Comparison of ENCODE assay signal across 19 cellular contexts in the genomic region with DNA sequence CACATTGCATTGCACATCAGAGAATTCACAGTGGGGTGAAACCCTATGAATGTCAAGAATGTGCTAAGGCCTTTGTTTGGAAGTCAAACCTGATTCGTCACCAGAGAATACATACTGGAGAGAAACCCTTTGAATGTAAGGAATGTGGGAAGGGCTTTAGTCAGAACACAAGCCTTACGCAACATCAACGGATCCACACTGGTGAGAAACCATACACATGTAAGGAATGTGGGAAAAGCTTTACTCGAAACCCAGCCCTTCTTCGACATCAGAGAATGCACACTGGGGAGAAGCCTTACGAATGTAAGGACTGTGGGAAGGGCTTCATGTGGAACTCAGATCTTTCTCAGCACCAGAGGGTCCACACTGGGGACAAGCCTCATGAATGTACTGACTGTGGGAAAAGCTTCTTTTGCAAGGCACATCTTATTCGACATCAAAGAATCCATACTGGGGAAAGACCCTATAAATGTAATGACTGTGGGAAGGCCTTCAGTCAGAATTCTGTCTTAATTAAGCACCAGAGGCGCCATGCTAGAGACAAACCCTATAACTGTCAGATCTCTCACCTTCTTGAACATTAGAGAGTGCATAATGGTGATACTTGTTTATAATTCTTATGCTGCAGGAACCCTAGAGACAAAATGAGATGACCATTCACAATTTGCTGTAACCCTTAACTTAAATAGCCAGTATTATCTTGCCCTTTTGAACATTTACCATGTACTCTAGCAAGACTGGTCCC. TPM values are rescaled to one million over a fixed set of nuclear protein-coding genes. Genes with fewer than 3 reads are reported as not detected.
DNase-seq lines count a peak whose midpoint lies in the region; ATAC-seq, FAIRE-seq and TF ChIP-seq lines count a peak whose summit lies in the region.
"Had no signal": no experiment of that assay in that cellular context is flagged by ENCODE, and none has a peak within 500 bp of the region (broad histone marks: within the 10 kb centered on the region; RNA-seq: fewer than 3 reads in every experiment).

No MANE protein-coding gene starts in this region.

- H3K4me3 ChIP-seq in HUES64 (ENCODE audit: low read length), result no peak overlapping the region
- H3K4me3 ChIP-seq in K562, result no peak overlapping the region
- peak overlapping the region; percentile 19 to 50 for H3K4me3 ChIP-seq in muscle layer of duodenum (ENCODE audit: low read depth in 1 of 2, low read length in 2 of 2)
- no peak overlapping the region for H3K4me3 ChIP-seq in uterus

- no peak overlapping the region for H3K9ac ChIP-seq in HUES64 (ENCODE audit: low read depth, low read length)
- no peak overlapping the region for H3K9ac ChIP-seq in K562 (ENCODE audit: insufficient read depth in 1 of 2, low read depth in 2 of 2, low read length in 2 of 2)

- H3K27me3 Mint-ChIP-seq in T-helper 17 cell, result peaks cover 3% of the 10 kb centered on the region

- ATAC-seq in K562 (no peak), T-helper 17 cell (no peak), GM21723 (IDR thresholded peaks at IDR 0.05; ENCODE audit: unreplicated experiment) (no peak)

- 94% methylated on average over 7 of the region's 8 CpGs for WGBS in HUES64
- WGBS in K562 (ENCODE audit: insufficient coverage, low coverage, missing lambda C conversion rate), result 3% methylated on average over 8 of the region's 8 CpGs

- no peak overlapping the region for H3K4me3 Mint-ChIP-seq in T-helper 17 cell

- in situ Hi-C loops in K562 (cut with MboI), result no loop called here

- no peaks in the 10 kb centered on the region for H3K4me1 Mint-ChIP-seq in T-helper 17 cell

- no peaks in the 10 kb centered on the region; the same call in 1 of the 2 replicates for H3K36me3 ChIP-seq in HUES64 (ENCODE audit: insufficient read depth, low read length)
- H3K36me3 ChIP-seq in K562 (ENCODE audit: control insufficient read depth, insufficient read depth, low read length), result no peaks in the 10 kb centered on the region
- H3K36me3 ChIP-seq in muscle layer of duodenum (ENCODE audit: control insufficient read depth in 1 of 2, insufficient read depth in 2 of 2, low read length in 2 of 2), result peaks cover 36 to 61% of the 10 kb centered on the region in 2 donors
- H3K36me3 ChIP-seq in uterus, result no peaks in the 10 kb centered on the region

- H3K4me2 ChIP-seq in K562 (ENCODE audit: insufficient read depth, low read length), result no peak overlapping the region

- H3K9me3 ChIP-seq in HUES64 (ENCODE audit: insufficient read depth, low read depth, low read length), result peaks cover 70% of the 10 kb centered on the region
- peaks cover 9% of the 10 kb centered on the region for H3K9me3 ChIP-seq in K562 (replicated peaks; ENCODE audit: control insufficient read depth, insufficient read depth, low read depth, low read length)
- peaks cover 46 to 72% of the 10 kb centered on the region in 2 donors for H3K9me3 ChIP-seq in muscle layer of duodenum (ENCODE audit: control insufficient read depth in 1 of 2, low read length in 2 of 2)
- peaks cover 0 to 67% of the 10 kb centered on the region in 2 donors for H3K9me3 ChIP-seq in uterus
- peaks cover 4% of the 10 kb centered on the region for H3K9me3 ChIP-seq in T-helper 17 cell (ENCODE audit: control insufficient read depth, low read length, poor library complexity, severe bottlenecking)

- no TSS peak for BruUV-seq in K562 (replicated peaks; lab: Mats Ljungman, UMichigan)

- H4K20me1 ChIP-seq in K562 (replicated peaks; ENCODE audit: control insufficient read depth, insufficient read depth, low read length), result no peaks in the 10 kb centered on the region

- no peaks in the 10 kb centered on the region for H3K9me1 ChIP-seq in K562 (ENCODE audit: control insufficient read depth, insufficient read depth, low read length)

- peak; percentile 8 for DNase-seq in EL
- no peak for DNase-seq in K562 (ENCODE audit: extremely low read depth in 1 of 4, low spot score in 3 of 4)
- DNase-seq in uterus, result no peak
- DNase-seq in T-helper 17 cell, result no peak
- DNase-seq in NCI-H774 (lab: John Stamatoyannopoulos, UW), result no peak
- DNase-seq: GDM1, KBM-7, NCI-H1048, NCI-H146, NCI-H2227 treated with DMSO at 0.1 percent for 48 hours, NCI-H524 treated with DMSO at 0.1 percent for 48 hours had no signal

- no peak for TF ChIP-seq EP300 in K562 (IDR thresholded peaks at IDR 0.05; ENCODE audit: low read length)

- no peaks in the 10 kb centered on the region for H3K36me3 Mint-ChIP-seq in T-helper 17 cell (ENCODE audit: low read depth)

- CTCF ChIA-PET in K562 (lab: Yijun Ruan, JAX; ENCODE audit: low intra/inter-chr PET ratio), result no interaction called here

- POLR2A ChIA-PET in K562 (lab: Yijun Ruan, JAX), result no interaction called here

- TF ChIP-seq POLR2A in K562 (conservative IDR thresholded peaks at IDR 0.05), result no peak
- no peak for TF ChIP-seq POLR2A in uterus (IDR thresholded peaks at IDR 0.05)

- H3K79me2 ChIP-seq in K562 (ENCODE audit: control insufficient read depth, insufficient read depth, low read length), result no peaks in the 10 kb centered on the region

- no peaks in the 10 kb centered on the region for H3K4me1 ChIP-seq in HUES64 (ENCODE audit: insufficient read depth, low read length)
- H3K4me1 ChIP-seq in K562 (replicated peaks in 1 of 2; ENCODE audit: control insufficient read depth in 2 of 2, insufficient read depth in 2 of 2, low read length in 2 of 2), result peaks cover 0 to 1% of the 10 kb centered on the region in 2 experiments; a peak in 1 of 5 replicates
- H3K4me1 ChIP-seq in muscle layer of duodenum (ENCODE audit: control insufficient read depth in 1 of 2, insufficient read depth in 2 of 2, low read length in 2 of 2), result no peaks in the 10 kb centered on the region
- H3K4me1 ChIP-seq in uterus, result no peaks in the 10 kb centered on the region
- H3K4me1 ChIP-seq: Caco-2 had no signal

- no peak overlapping the region for H3K27ac Mint-ChIP-seq in T-helper 17 cell

- H2AFZ ChIP-seq in K562 (ENCODE audit: low read depth, low read length), result no peak overlapping the region

- no peak for TF ChIP-seq CTCF in K562 (IDR thresholded peaks at IDR 0.05 in 2 of 3, conservative IDR thresholded peaks at IDR 0.05 in 1 of 3; ENCODE audit: insufficient read depth in 2 of 3, low read depth in 1 of 3, low read length in 3 of 3)
- no peak for TF ChIP-seq CTCF in uterus (IDR thresholded peaks at IDR 0.05)

- intact Hi-C loops in K562 (cut with micrococcal nuclease) (no loop called here), uterus (cut with DNase I; ENCODE audit: low total_unique reads) (no loop called here)

- TF ChIP-seq RAD21 in K562 (CRISPR knock-in tag; conservative IDR thresholded peaks at IDR 0.05 in 1 of 2, IDR thresholded peaks at IDR 0.05 in 1 of 2), result no peak

- H3K27me3 ChIP-seq in HUES64 (ENCODE audit: insufficient read depth, low read length), result no peaks in the 10 kb centered on the region
- peaks cover 0 to 5% of the 10 kb centered on the region in 2 experiments; a peak in 2 of 5 replicates for H3K27me3 ChIP-seq in K562 (ENCODE audit: control insufficient read depth in 2 of 2, insufficient read depth in 2 of 2, low read length in 2 of 2)
- H3K27me3 ChIP-seq in muscle layer of duodenum (ENCODE audit: low read depth, low read length), result no peaks in the 10 kb centered on the region
- no peaks in the 10 kb centered on the region for H3K27me3 ChIP-seq in uterus

- peak overlapping the region; percentile 24; the same call in 1 of the 2 replicates for H3K27ac ChIP-seq in HUES64 (ENCODE audit: low read depth, low read length)
- H3K27ac ChIP-seq in K562 (ENCODE audit: extremely low read depth, low read depth, low read length), result no peak overlapping the region
- no peak overlapping the region for H3K27ac ChIP-seq in muscle layer of duodenum (ENCODE audit: low read length)
- H3K27ac ChIP-seq in uterus, result no peak overlapping the region
- H3K27ac ChIP-seq: C4-2B had no signal

- FAIRE-seq in K562 (lab: Jason Lieb, UNC), result no peak
- FAIRE-seq: A204.1 had no signal

RNA-seq across cellular contexts. Expression of gene ZNF662, which starts 9.0 kb away (rescaled TPM):
- not detected for polyA plus RNA-seq in HUES64 (2013, experiment 1 of 2)
- polyA plus RNA-seq in HUES64 (2013, experiment 2 of 2), result 0.13 TPM
- total RNA-seq in K562 (2011; cell fraction: chromatin; rRNA removed; ENCODE audit: low replicate concordance), result 0.32 and 0.67 TPM in 2 replicates
- 0.17 and 0.39 TPM in 2 replicates for total RNA-seq in K562 (2011; cell fraction: nucleolus; rRNA removed)
- total RNA-seq in K562 (2011; cell fraction: nucleoplasm; rRNA removed), result 0.29 and 0.31 TPM in 2 replicates
- total RNA-seq in K562 (2014; rRNA removed), result 0.20 and 0.27 TPM in 2 replicates
- 0.18 and 0.32 TPM in 2 replicates for total RNA-seq in K562 (2014; rRNA removed; fragmentation: Illumina TruSeq; extraction: Trizol)
- 0.33 and 0.49 TPM in 2 replicates for total RNA-seq in K562 (2015; rRNA removed; fragmentation: Illumina TruSeq; extraction: Trizol)
- 0.55 and 0.63 TPM in 2 replicates for total RNA-seq in K562 (2021)
- polyA plus RNA-seq in K562 (2011; rRNA removed), result 0.13 and 0.30 TPM in 2 replicates
- 0.10 and 0.15 TPM in 2 replicates for polyA plus RNA-seq in K562 (2011; cell fraction: cytosol; rRNA removed)
- polyA plus RNA-seq in K562 (2011; cell fraction: nucleus; rRNA removed), result 0.55 and 0.61 TPM in 2 replicates
- 0.64 and 1.8 TPM in 2 replicates for polyA plus RNA-seq in K562 (2012)
- 0.21 and 0.37 TPM in 2 replicates for polyA plus RNA-seq in K562 (2014; fragmentation: Illumina TruSeq; extraction: Trizol)
- under 1 TPM; 0.07 to 0.22 TPM for polyA plus RNA-seq in K562 (2014; fragmentation: Nextera tagmentation; extraction: Ambion mirVana)
- 0.03 and 0.28 TPM in 2 replicates for polyA plus RNA-seq in K562 (2014; rRNA removed)
- 0.14 and 0.39 TPM in 2 replicates for polyA minus RNA-seq in K562 (2011; rRNA and poly(A)+ RNA removed)
- polyA minus RNA-seq in K562 (2011; cell fraction: cytosol; rRNA and poly(A)+ RNA removed), result not detected in 2 replicates
- 0.13 and 0.44 TPM in 2 replicates for polyA minus RNA-seq in K562 (2011; cell fraction: nucleus; rRNA and poly(A)+ RNA removed)
- 10 to 100 TPM in 3 of 4 donors, 1 to 10 TPM in 1; 7.2 to 25.5 (median 19.6) TPM for total RNA-seq in uterus
- 1 to 10 TPM in 1 of 2 donors, under 1 TPM in 1; 0.94 to 1.4 TPM for total RNA-seq in T-helper 17 cell
- total RNA-seq: OCI-LY7 had no signal

RNA-seq across cellular contexts. Expression of gene CYP8B1, which starts 39.3 kb away (rescaled TPM):
- polyA plus RNA-seq in HUES64 (2013, experiment 1 of 2), result not detected
- not detected for polyA plus RNA-seq in HUES64 (2013, experiment 2 of 2)
- not detected in 2 replicates for total RNA-seq in K562 (2011; cell fraction: chromatin; rRNA removed; ENCODE audit: low replicate concordance)
- not detected in 2 replicates for total RNA-seq in K562 (2011; cell fraction: nucleolus; rRNA removed)
- not detected in 2 replicates for total RNA-seq in K562 (2011; cell fraction: nucleoplasm; rRNA removed)
- total RNA-seq in K562 (2014; rRNA removed) (not detected in 2 replicates), K562 (2014; rRNA removed; fragmentation: Illumina TruSeq; extraction: Trizol) (not detected in 2 replicates), K562 (2015; rRNA removed; fragmentation: Illumina TruSeq; extraction: Trizol) (not detected in 2 replicates), K562 (2021) (0.04 and 0.13 TPM in 2 replicates), uterus (not detected), T-helper 17 cell (not detected)
- polyA plus RNA-seq in K562 (2011; rRNA removed) (not detected in 2 replicates), K562 (2014; fragmentation: Illumina TruSeq; extraction: Trizol) (not detected in 2 replicates), K562 (2014; fragmentation: Nextera tagmentation; extraction: Ambion mirVana) (not detected), K562 (2014; rRNA removed) (not detected in 2 replicates)
- not detected in 2 replicates for polyA plus RNA-seq in K562 (2011; cell fraction: cytosol; rRNA removed)
- polyA plus RNA-seq in K562 (2011; cell fraction: nucleus; rRNA removed), result not detected in 2 replicates
- not detected in 2 replicates for polyA plus RNA-seq in K562 (2012)
- polyA minus RNA-seq in K562 (2011; rRNA and poly(A)+ RNA removed), result not detected in 2 replicates
- polyA minus RNA-seq in K562 (2011; cell fraction: cytosol; rRNA and poly(A)+ RNA removed), result not detected in 2 replicates
- not detected in 2 replicates for polyA minus RNA-seq in K562 (2011; cell fraction: nucleus; rRNA and poly(A)+ RNA removed)
- total RNA-seq: Caco-2, H4, OCI-LY7 had no signal

Comparison
In these comparisons a context has a peak if more than half of its experiments do, and no peak if none do; other contexts are left out.
1. H3K4me3 ChIP-seq: peak in muscle layer of duodenum (2 of 2); none in HUES64 (single experiment), K562 (single experiment) and uterus (0 of 2).